In the genomic region with DNA sequence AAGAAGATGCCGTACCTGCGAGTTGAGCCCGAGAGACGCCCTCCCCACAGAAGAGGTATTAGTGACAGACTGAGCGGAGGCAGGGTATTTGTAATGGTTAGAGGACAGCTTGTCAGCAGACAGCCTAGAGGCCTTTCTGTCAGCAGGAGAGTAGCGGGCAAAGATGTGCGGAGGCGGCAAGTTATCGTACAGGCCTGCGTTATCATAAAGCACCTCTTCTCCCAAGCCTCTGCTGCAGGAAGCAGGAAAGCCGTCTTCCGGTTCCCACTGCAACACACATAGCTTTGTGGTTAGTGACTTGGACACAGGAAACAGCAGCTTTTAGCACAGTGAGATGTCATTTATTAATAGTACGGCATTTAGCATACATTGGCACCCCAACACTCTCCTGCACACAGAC, we compare ENCODE assay signal across 10 cellular contexts.
DNase-seq lines count a peak whose midpoint lies in the region; ATAC-seq and TF ChIP-seq lines count a peak whose summit lies in the region.
"Had no signal": no experiment of that assay in that cellular context is flagged by ENCODE, and none has a peak within 500 bp of the region (broad histone marks: within the 10 kb centered on the region; RNA-seq: fewer than 3 reads in every experiment).

No MANE protein-coding gene starts in this region.

- peak overlapping the region in 1 of 11 experiments; percentile 9; a peak in 1 of 22 replicates for H3K9ac ChIP-seq in BLaER1 treated with 17β-estradiol and CSF1 and Interleukin-3, amounts not matched to agents 10 nM and 100 nM
- H3K9ac ChIP-seq in mesenchymal stem cell (ENCODE audit: low read length), result no peak overlapping the region

- peaks cover 0 to 9% (median 0%) of the 10 kb centered on the region in 11 experiments; a peak in 2 of 22 replicates for H3K9me3 ChIP-seq in BLaER1 treated with 17β-estradiol and CSF1 and Interleukin-3, amounts not matched to agents 10 nM and 100 nM (replicated peaks in 1 of 11)
- H3K9me3 ChIP-seq in mesenchymal stem cell (ENCODE audit: control insufficient read depth, low read length), result no peaks in the 10 kb centered on the region

- peaks cover 45% of the 10 kb centered on the region for H3K79me1 ChIP-seq in mesenchymal stem cell (replicated peaks; ENCODE audit: low read length, poor library complexity, severe bottlenecking)

- WGBS in mesenchymal stem cell, result 59% methylated on average over 13 of the region's 13 CpGs

- H2BK120ac ChIP-seq in mesenchymal stem cell (ENCODE audit: low read depth, low read length), result no peak overlapping the region

- peaks cover 32 to 71% (median 50%) of the 10 kb centered on the region in 10 experiments for H3K4me1 ChIP-seq in BLaER1 treated with 17β-estradiol and CSF1 and Interleukin-3, amounts not matched to agents 10 nM and 100 nM
- H3K4me1 ChIP-seq in mesenchymal stem cell (ENCODE audit: control insufficient read depth, insufficient read depth, low read depth, low read length), result peaks cover 8% of the 10 kb centered on the region

- H3K4me3 ChIP-seq in BLaER1 treated with 17β-estradiol and CSF1 and Interleukin-3, amounts not matched to agents 10 nM and 100 nM, result peak overlapping the region in 1 of 10 experiments; percentile 27; a peak in 1 of 20 replicates
- no peak overlapping the region for H3K4me3 ChIP-seq in mesenchymal stem cell (ENCODE audit: insufficient read depth in 1 of 2, low read depth in 1 of 2, low read length in 2 of 2)

- no peak overlapping the region for H3K14ac ChIP-seq in mesenchymal stem cell (ENCODE audit: low read length in 2 of 2)

- peak overlapping the region; percentile 45 for H4K8ac ChIP-seq in mesenchymal stem cell (ENCODE audit: low read length)

- H3K4ac ChIP-seq in mesenchymal stem cell (ENCODE audit: low read depth in 1 of 2, low read length in 2 of 2), result no peak overlapping the region

- H3K36me3 ChIP-seq in BLaER1 treated with 17β-estradiol and CSF1 and Interleukin-3, amounts not matched to agents 10 nM and 100 nM, result peaks cover 6 to 38% (median 18%) of the 10 kb centered on the region in 11 experiments; a peak in 16 of 22 replicates
- H3K36me3 ChIP-seq in mesenchymal stem cell (ENCODE audit: control insufficient read depth in 1 of 2, insufficient read depth in 2 of 2, low read depth in 1 of 2, low read length in 2 of 2), result peaks cover 53 to 81% of the 10 kb centered on the region in 2 experiments

- H2BK12ac ChIP-seq in mesenchymal stem cell (ENCODE audit: low read length in 2 of 2), result no peak overlapping the region

- H2AK5ac ChIP-seq in mesenchymal stem cell (ENCODE audit: low read length, severe bottlenecking), result no peak overlapping the region

- H3K9me3 Mint-ChIP-seq in HFFc6, result no peaks in the 10 kb centered on the region
- no peaks in the 10 kb centered on the region for H3K9me3 Mint-ChIP-seq in effector memory CD8-positive, alpha-beta T cell
- H3K9me3 Mint-ChIP-seq: naive thymus-derived CD8-positive, alpha-beta T cell had no signal

- H2AFZ ChIP-seq in mesenchymal stem cell (ENCODE audit: low read depth, low read length), result no peak overlapping the region

- no peak overlapping the region for H2BK5ac ChIP-seq in mesenchymal stem cell (ENCODE audit: low read depth, low read length, poor library complexity, severe bottlenecking)

- no peaks in the 10 kb centered on the region for H3K27me3 ChIP-seq in BLaER1 treated with 17β-estradiol and CSF1 and Interleukin-3, amounts not matched to agents 10 nM and 100 nM
- H3K27me3 ChIP-seq in mesenchymal stem cell (ENCODE audit: control insufficient read depth in 1 of 2, insufficient read depth in 1 of 2, low read length in 2 of 2), result no peaks in the 10 kb centered on the region

- H3K4me1 Mint-ChIP-seq in HFFc6 (ENCODE audit: low read depth), result peaks cover 71% of the 10 kb centered on the region
- H3K4me1 Mint-ChIP-seq in effector memory CD8-positive, alpha-beta T cell (ENCODE audit: low read depth in 2 of 2), result peaks cover 20 to 40% of the 10 kb centered on the region in 2 donors

- peaks cover 76% of the 10 kb centered on the region for H3K36me3 Mint-ChIP-seq in HFFc6 (ENCODE audit: low read depth)
- H3K36me3 Mint-ChIP-seq in effector memory CD8-positive, alpha-beta T cell (ENCODE audit: insufficient read depth), result peaks cover 3% of the 10 kb centered on the region

- peak; percentile 79 for DNase-seq in HFFc6
- no peak for DNase-seq in effector memory CD8-positive, alpha-beta T cell
- DNase-seq in mesenchymal stem cell, result peak; percentile 75
- no peak for DNase-seq in AML-193 (lab: John Stamatoyannopoulos, UW)
- DNase-seq in DMS53 (lab: John Stamatoyannopoulos, UW), result no peak
- DNase-seq in NCI-H1417 treated with DMSO at 0.1 percent for 48 hours (lab: John Stamatoyannopoulos, UW), result no peak
- DNase-seq: naive thymus-derived CD8-positive, alpha-beta T cell; NCI-H146 had no signal

- H3K27ac ChIP-seq in BLaER1 treated with 17β-estradiol and CSF1 and Interleukin-3, amounts not matched to agents 10 nM and 100 nM, result peak overlapping the region in 1 of 11 experiments; percentile 2; a peak in 1 of 22 replicates
- no peak overlapping the region for H3K27ac ChIP-seq in mesenchymal stem cell (ENCODE audit: low read length, poor library complexity, severe bottlenecking)

- H3K23ac ChIP-seq in mesenchymal stem cell (ENCODE audit: low read length in 2 of 2), result no peak overlapping the region

- H3K27me3 Mint-ChIP-seq in HFFc6 (ENCODE audit: insufficient read depth), result peaks cover 10% of the 10 kb centered on the region
- no peaks in the 10 kb centered on the region for H3K27me3 Mint-ChIP-seq in effector memory CD8-positive, alpha-beta T cell
- H3K27me3 Mint-ChIP-seq: naive thymus-derived CD8-positive, alpha-beta T cell had no signal

- no peak overlapping the region for H4K91ac ChIP-seq in mesenchymal stem cell (ENCODE audit: low read length)

- no peak overlapping the region for H3K18ac ChIP-seq in mesenchymal stem cell (ENCODE audit: low read depth in 1 of 2, low read length in 2 of 2)

- H3K4me2 ChIP-seq in BLaER1 treated with 17β-estradiol and CSF1 and Interleukin-3, amounts not matched to agents 10 nM and 100 nM, result peak overlapping the region; percentile 71 to 88 (median 80)
- no peak overlapping the region for H3K4me2 ChIP-seq in mesenchymal stem cell (ENCODE audit: low read length, poor library complexity, severe bottlenecking)

- peak overlapping the region; percentile 96 for H3K27ac Mint-ChIP-seq in HFFc6
- peak overlapping the region; percentile 35 to 91 for H3K27ac Mint-ChIP-seq in effector memory CD8-positive, alpha-beta T cell

- TF ChIP-seq CTCF in HFFc6 (IDR thresholded peaks at IDR 0.05), result no peak

- no peaks in the 10 kb centered on the region for H4K20me1 ChIP-seq in BLaER1 treated with 17β-estradiol and CSF1 and Interleukin-3, amounts not matched to agents 10 nM and 100 nM

- H3K4me3 Mint-ChIP-seq in HFFc6, result peak overlapping the region; percentile 79
- H3K4me3 Mint-ChIP-seq in effector memory CD8-positive, alpha-beta T cell, result peak overlapping the region; percentile 31 to 40

- no peak for ATAC-seq in effector memory CD8-positive, alpha-beta T cell (replicated peaks)
- no peak for ATAC-seq in GM21390 (IDR thresholded peaks at IDR 0.05; ENCODE audit: unreplicated experiment)
- ATAC-seq: naive thymus-derived CD8-positive, alpha-beta T cell had no signal

- H2BK15ac ChIP-seq in mesenchymal stem cell (ENCODE audit: low read depth, poor library complexity, severe bottlenecking), result no peak overlapping the region

Comparison
In these comparisons a context has a peak if more than half of its experiments do, and no peak if none do; other contexts are left out.
1. DNase-seq: peak in HFFc6 (single experiment) and mesenchymal stem cell (single experiment); none in effector memory CD8-positive, alpha-beta T cell (0 of 3), AML-193 (0 of 2), DMS53 (single experiment) and NCI-H1417 treated with DMSO at 0.1 percent for 48 hours (single experiment).